In genomic region chr15:90583471-90584252, GRCh38 we compare ENCODE assay signal across 13 cellular contexts. TPM values are rescaled to one million over a fixed set of nuclear protein-coding genes. Genes with fewer than 3 reads are reported as not detected.
A peak's percentile ranks its signal among the peaks of the same experiment; 100 is the strongest.
DNase-seq lines count a peak whose midpoint lies in the region; ATAC-seq and TF ChIP-seq lines count a peak whose summit lies in the region.
"Had no signal": no experiment of that assay in that cellular context is flagged by ENCODE, and none has a peak within 500 bp of the region (broad histone marks: within the 10 kb centered on the region; RNA-seq: fewer than 3 reads in every experiment).

No MANE protein-coding gene starts in this region.

- no peak overlapping the region for H3K4me3 Mint-ChIP-seq in stimulated activated naive CD8-positive, alpha-beta T cell treated with anti-CD3 and anti-CD28 coated beads, Interleukin-15, Interleukin-2, amounts not matched to agents 100 ng/mL and 50 ng/mL, for 24 hours
- no peak overlapping the region for H3K4me3 Mint-ChIP-seq in mesothelial cell of epicardium
- H3K4me3 Mint-ChIP-seq: CD14-positive monocyte had no signal

- no peak for DNase-seq in stimulated activated naive CD8-positive, alpha-beta T cell treated with anti-CD3 and anti-CD28 coated beads, Interleukin-15, Interleukin-2, amounts not matched to agents 100 U/mL and 50 U/mL, for 24 hours
- DNase-seq in coronary artery (ENCODE audit: low spot score) = no peak
- no peak for DNase-seq in mesothelial cell of epicardium (ENCODE audit: low spot score in 2 of 2, unreplicated experiment in 2 of 2)
- DNase-seq in middle frontal gyrus (ENCODE audit: extremely low spot score, low spot score) = no peak
- DNase-seq in AML-193 (lab: John Stamatoyannopoulos, UW) = no peak
- DNase-seq in left lung = no peak
- DNase-seq: activated CD4-positive, CD25-positive, alpha-beta regulatory T cell treated with anti-CD3 and anti-CD28 coated beads, Interleukin-2, amount 50 U/mL, for 72 hours; mesenchymal stem cell; NCI-H2081 treated with DMSO at 0.1 percent for 48 hours had no signal

- H3K27ac Mint-ChIP-seq in stimulated activated naive CD8-positive, alpha-beta T cell treated with anti-CD3 and anti-CD28 coated beads, Interleukin-15, Interleukin-2, amounts not matched to agents 100 ng/mL and 50 ng/mL, for 24 hours = peak overlapping the region; percentile 28
- peak overlapping the region; percentile 70 for H3K27ac Mint-ChIP-seq in mesothelial cell of epicardium

- intact Hi-C loops in left lung (cut with DNase I) = no loop called here

- H3K4me3 ChIP-seq in coronary artery (no peak overlapping the region), left lung (no peak overlapping the region)
- H3K4me3 ChIP-seq: skin epidermis had no signal

- TF ChIP-seq CTCF in coronary artery (IDR thresholded peaks at IDR 0.05) = no peak
- TF ChIP-seq CTCF in mesothelial cell of epicardium (IDR thresholded peaks at IDR 0.05; ENCODE audit: unreplicated experiment) = no peak
- TF ChIP-seq CTCF in left lung (IDR thresholded peaks at IDR 0.05) = no peak

- peaks cover 67% of the 10 kb centered on the region for H3K4me1 Mint-ChIP-seq in stimulated activated naive CD8-positive, alpha-beta T cell treated with anti-CD3 and anti-CD28 coated beads, Interleukin-15, Interleukin-2, amounts not matched to agents 100 ng/mL and 50 ng/mL, for 24 hours (ENCODE audit: low read depth)
- peaks cover 24% of the 10 kb centered on the region for H3K4me1 Mint-ChIP-seq in mesothelial cell of epicardium

- no peaks in the 10 kb centered on the region for H3K9me3 ChIP-seq in left lung

- no peaks in the 10 kb centered on the region for H3K9me3 Mint-ChIP-seq in stimulated activated naive CD8-positive, alpha-beta T cell treated with anti-CD3 and anti-CD28 coated beads, Interleukin-15, Interleukin-2, amounts not matched to agents 100 ng/mL and 50 ng/mL, for 24 hours
- no peaks in the 10 kb centered on the region for H3K9me3 Mint-ChIP-seq in mesothelial cell of epicardium
- H3K9me3 Mint-ChIP-seq: CD14-positive monocyte had no signal

- H3K27ac ChIP-seq in coronary artery = peak overlapping the region; percentile 49 to 57
- H3K27ac ChIP-seq in left lung = no peak overlapping the region

- H3K27me3 Mint-ChIP-seq in stimulated activated naive CD8-positive, alpha-beta T cell treated with anti-CD3 and anti-CD28 coated beads, Interleukin-15, Interleukin-2, amounts not matched to agents 100 ng/mL and 50 ng/mL, for 24 hours = no peaks in the 10 kb centered on the region
- H3K27me3 Mint-ChIP-seq in mesothelial cell of epicardium (ENCODE audit: low read depth) = no peaks in the 10 kb centered on the region

- H3K36me3 Mint-ChIP-seq in stimulated activated naive CD8-positive, alpha-beta T cell treated with anti-CD3 and anti-CD28 coated beads, Interleukin-15, Interleukin-2, amounts not matched to agents 100 ng/mL and 50 ng/mL, for 24 hours (ENCODE audit: low read depth) = peaks cover 21% of the 10 kb centered on the region
- peaks cover 4% of the 10 kb centered on the region for H3K36me3 Mint-ChIP-seq in mesothelial cell of epicardium

- H3K4me1 ChIP-seq in left lung = peaks cover 0 to 32% of the 10 kb centered on the region in 2 donors

- ATAC-seq in stimulated activated naive CD8-positive, alpha-beta T cell treated with anti-CD3 and anti-CD28 coated beads, Interleukin-15, Interleukin-2, amounts not matched to agents 100 U/mL and 50 U/mL, for 24 hours = no peak
- no peak for ATAC-seq in HG03039 (IDR thresholded peaks at IDR 0.05; ENCODE audit: unreplicated experiment)
- no peak for ATAC-seq in left lung

- no peaks in the 10 kb centered on the region for H3K36me3 ChIP-seq in left lung

- H3K27me3 ChIP-seq in left lung = no peaks in the 10 kb centered on the region

RNA-seq across cellular contexts. Expression of gene CRTC3, which starts 53.9 kb away (rescaled TPM):
- total RNA-seq in mesothelial cell of epicardium (52.9 to 57.1 TPM (median 56.6 TPM) in 3 replicates), left lung (10 to 100 TPM; 33.0 to 36.4 TPM)

Comparison
In these comparisons a context has a peak if more than half of its experiments do, and no peak if none do; other contexts are left out.
1. H3K27ac ChIP-seq: peak in coronary artery (2 of 2); none in left lung (0 of 2).